In genomic region chr10:52541082-52541481, GRCh38 we compare ENCODE assay signal across 16 cellular contexts.
DNase-seq lines count a peak whose midpoint lies in the region; ATAC-seq lines count a peak whose summit lies in the region.
"Had no signal": no experiment of that assay in that cellular context is flagged by ENCODE, and none has a peak within 500 bp of the region (broad histone marks: within the 10 kb centered on the region; RNA-seq: fewer than 3 reads in every experiment).

No MANE protein-coding gene starts in this region.

- H3K4me1 Mint-ChIP-seq in activated naive CD8-positive, alpha-beta T cell treated with anti-CD3 and anti-CD28 coated beads, Interleukin-2, amount 50 U/mL, for 24 hours, result no peaks in the 10 kb centered on the region

- ATAC-seq in activated naive CD8-positive, alpha-beta T cell treated with anti-CD3 and anti-CD28 coated beads, Interleukin-2, amount 50 U/mL, for 24 hours, result no peak
- no peak for ATAC-seq in HG03108 (IDR thresholded peaks at IDR 0.05; ENCODE audit: unreplicated experiment)
- ATAC-seq: esophagus mucosa, left lung had no signal

- H3K27ac Mint-ChIP-seq in activated naive CD8-positive, alpha-beta T cell treated with anti-CD3 and anti-CD28 coated beads, Interleukin-2, amount 50 U/mL, for 24 hours, result no peak overlapping the region

- H3K27me3 Mint-ChIP-seq in activated naive CD8-positive, alpha-beta T cell treated with anti-CD3 and anti-CD28 coated beads, Interleukin-2, amount 50 U/mL, for 24 hours, result no peaks in the 10 kb centered on the region

- DNase-seq in EH (ENCODE audit: low read depth) (peak; percentile 73), NCI-H226 (peak; percentile 58), fibroblast of gingiva (ENCODE audit: low read depth) (peak; percentile 93), retina (peak; percentile 6), DMS53 treated with DMSO at 0.1 percent for 48 hours (lab: John Stamatoyannopoulos, UW; ENCODE audit: unreplicated experiment) (no peak)
- DNase-seq in activated naive CD8-positive, alpha-beta T cell treated with anti-CD3 and anti-CD28 coated beads, Interleukin-2, amount 50 U/mL, for 24 hours, result no peak
- no peak for DNase-seq in stimulated activated naive CD4-positive, alpha-beta T cell treated with Interleukin-2 at 50 U/mL for 16 hours (lab: John Stamatoyannopoulos, UW)
- DNase-seq: activated CD8-positive, alpha-beta memory T cell treated with anti-CD3 and anti-CD28 coated beads for 24 hours; dermis blood vessel endothelial cell; left lung; NCI-H2081 treated with DMSO at 0.1 percent for 48 hours; NCI-H69; stomach; WERI-Rb-1 had no signal

- no peaks in the 10 kb centered on the region for H3K36me3 Mint-ChIP-seq in activated naive CD8-positive, alpha-beta T cell treated with anti-CD3 and anti-CD28 coated beads, Interleukin-2, amount 50 U/mL, for 24 hours (ENCODE audit: low read depth)

- H3K9me3 Mint-ChIP-seq in activated naive CD8-positive, alpha-beta T cell treated with anti-CD3 and anti-CD28 coated beads, Interleukin-2, amount 50 U/mL, for 24 hours, result peaks cover 14% of the 10 kb centered on the region

- no peak overlapping the region for H3K4me3 Mint-ChIP-seq in activated naive CD8-positive, alpha-beta T cell treated with anti-CD3 and anti-CD28 coated beads, Interleukin-2, amount 50 U/mL, for 24 hours

Comparison
In these comparisons a context has a peak if more than half of its experiments do, and no peak if none do; other contexts are left out.
1. DNase-seq: peak in EH (single experiment), NCI-H226 (single experiment), fibroblast of gingiva (single experiment) and retina (single experiment); none in activated naive CD8-positive, alpha-beta T cell treated with anti-CD3 and anti-CD28 coated beads, Interleukin-2, amount 50 U/mL, for 24 hours (single experiment), DMS53 treated with DMSO at 0.1 percent for 48 hours (single experiment) and stimulated activated naive CD4-positive, alpha-beta T cell treated with Interleukin-2 at 50 U/mL for 16 hours (single experiment).